Comparison of ENCODE assay signal across 29 cellular contexts in the genomic region with DNA sequence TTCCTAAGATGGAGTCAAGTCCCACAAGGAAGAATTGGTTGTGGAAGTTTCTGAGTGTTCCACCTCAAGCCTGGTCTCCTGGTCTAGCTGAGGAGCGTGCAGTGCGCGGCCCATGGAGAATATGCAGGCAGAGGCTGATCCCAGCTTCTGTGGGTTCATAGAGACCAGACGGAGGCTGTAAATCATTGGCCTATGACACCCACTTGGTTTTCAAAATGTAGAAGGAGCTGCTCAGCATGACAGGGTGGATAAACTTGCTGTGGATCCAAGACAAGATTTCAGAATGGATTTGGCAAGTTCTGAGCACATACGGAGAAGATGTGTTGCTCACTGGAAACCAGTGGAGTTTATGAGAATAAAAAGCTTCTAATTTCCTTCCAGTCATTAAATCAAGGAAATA. TPM values are rescaled to one million over a fixed set of nuclear protein-coding genes. Genes with fewer than 3 reads are reported as not detected.
DNase-seq lines count a peak whose midpoint lies in the region; ATAC-seq and TF ChIP-seq lines count a peak whose summit lies in the region.
"Had no signal": no experiment of that assay in that cellular context is flagged by ENCODE, and none has a peak within 500 bp of the region (broad histone marks: within the 10 kb centered on the region; RNA-seq: fewer than 3 reads in every experiment).

No MANE protein-coding gene starts in this region.

- H3K18ac ChIP-seq in mesendoderm (ENCODE audit: low read length) = no peak overlapping the region

- no peaks in the 10 kb centered on the region for H3K9me2 ChIP-seq in GM23248 (ENCODE audit: insufficient read depth)

- no peak overlapping the region for H4K8ac ChIP-seq in mesendoderm (ENCODE audit: low read depth, low read length)

- H3K79me2 ChIP-seq in GM23248 (ENCODE audit: insufficient read depth) (no peaks in the 10 kb centered on the region), mesendoderm (ENCODE audit: control insufficient read depth, insufficient read depth, low read length) (no peaks in the 10 kb centered on the region)
- H3K79me2 ChIP-seq: hepatocyte had no signal

- H2AK5ac ChIP-seq in mesendoderm (ENCODE audit: low read length) = no peak overlapping the region

- in situ Hi-C loops in GM23248 (cut with MboI) = no loop called here
- in situ Hi-C loops in KBM-7 (cut with MboI; ENCODE audit: low pct_unique_long_range_greater_than_20kb, low sequenced_read_pairs) = no loop called here

- no peak for TF ChIP-seq EP300 in esophagus muscularis mucosa (IDR thresholded peaks at IDR 0.05)

- H3K36me3 ChIP-seq in GM23248 (ENCODE audit: low read depth) (no peaks in the 10 kb centered on the region), esophagus muscularis mucosa (no peaks in the 10 kb centered on the region), mesendoderm (ENCODE audit: control insufficient read depth, insufficient read depth, low read length) (no peaks in the 10 kb centered on the region)
- H3K36me3 ChIP-seq: brain microvascular endothelial cell, SJCRH30, tibial artery had no signal

- DNase-seq in AG08395 (ENCODE audit: low spot score) = peak; percentile 32
- DNase-seq in GM23248 = peak; percentile 25
- peak; percentile 50 for DNase-seq in esophagus muscularis mucosa (ENCODE audit: extremely low spot score)
- DNase-seq in mesendoderm = no peak
- DNase-seq in KBM-7 = no peak
- DNase-seq: activated B cell treated with CpG ODN at 0.5 μM for 24 hours; activated naive CD4-positive, alpha-beta T cell treated with anti-CD3 and anti-CD28 coated beads, Interleukin-2, amount 10 ng/mL, durations not matched to agents 7 days and 5 days; amniotic stem cell; brain microvascular endothelial cell; CD4-positive, alpha-beta T cell; effector CD4-positive, alpha-beta T cell; foreskin melanocyte; natural killer cell; NCI-H1048; NCI-H187; NCI-H2227 treated with DMSO at 0.1 percent for 48 hours; NCI-H69; SJCRH30; stimulated activated naive CD8-positive, alpha-beta T cell treated with anti-CD3 and anti-CD28 coated beads, Interleukin-15, amount 100 ng/mL, for 72 hours; tibial artery had no signal

- H4K20me1 ChIP-seq in GM23248 (ENCODE audit: insufficient read depth) = no peaks in the 10 kb centered on the region

- H3K27me3 ChIP-seq in GM23248 (replicated peaks; ENCODE audit: insufficient read depth) (peaks cover 12% of the 10 kb centered on the region), esophagus muscularis mucosa (peaks cover 0 to 53% (median 7%) of the 10 kb centered on the region in 4 donors), mesendoderm (ENCODE audit: insufficient read depth, low read length, poor library complexity) (no peaks in the 10 kb centered on the region)
- H3K27me3 ChIP-seq: brain microvascular endothelial cell, hepatocyte, SJCRH30 had no signal

- no peak overlapping the region for H3K4me2 ChIP-seq in GM23248 (ENCODE audit: unreplicated experiment)
- H3K4me2 ChIP-seq in mesendoderm (ENCODE audit: low read length) = no peak overlapping the region
- H3K4me2 ChIP-seq: hepatocyte had no signal

- H3K4me3 ChIP-seq in GM23248 (no peak overlapping the region), esophagus muscularis mucosa (no peak overlapping the region), mesendoderm (ENCODE audit: low read length) (no peak overlapping the region)
- H3K4me3 ChIP-seq: hepatocyte, SJCRH30, skin epidermis, tibial artery had no signal

- H3K9me3 ChIP-seq in GM23248 (ENCODE audit: low read depth) = no peaks in the 10 kb centered on the region
- no peaks in the 10 kb centered on the region for H3K9me3 ChIP-seq in esophagus muscularis mucosa
- H3K9me3 ChIP-seq: SJCRH30, tibial artery had no signal

- no peak overlapping the region for H2BK5ac ChIP-seq in mesendoderm (ENCODE audit: low read length)

- H3K4ac ChIP-seq in mesendoderm (ENCODE audit: low read depth, low read length) = no peak overlapping the region

- H3K27ac ChIP-seq in GM23248 (no peak overlapping the region), esophagus muscularis mucosa (replicated peaks in 1 of 4) (no peak overlapping the region), mesendoderm (ENCODE audit: low read depth, low read length) (no peak overlapping the region)
- H3K27ac ChIP-seq: brain microvascular endothelial cell, hepatocyte, SJCRH30, skin epidermis, tibial artery had no signal

- no peak for TF ChIP-seq POLR2A in esophagus muscularis mucosa (IDR thresholded peaks at IDR 0.05; ENCODE audit: low read depth)

- H2BK120ac ChIP-seq in mesendoderm (ENCODE audit: low read depth, low read length) = no peak overlapping the region

- 0 out of 2 replicates have a peak, but pooled peaks cover 7% of the 10 kb centered on the region for H3F3A ChIP-seq in GM23248 (ENCODE audit: insufficient read depth)

- ATAC-seq in HG02870 (IDR thresholded peaks at IDR 0.05; ENCODE audit: unreplicated experiment) (no peak), HG03565 (IDR thresholded peaks at IDR 0.05; ENCODE audit: unreplicated experiment) (no peak)
- ATAC-seq: natural killer cell; stimulated activated naive CD8-positive, alpha-beta T cell treated with anti-CD3 and anti-CD28 coated beads, Interleukin-15, amount 100 ng/mL, for 72 hours had no signal

- TF ChIP-seq CTCF in esophagus muscularis mucosa (IDR thresholded peaks at IDR 0.05) = no peak

- no peak overlapping the region for H3K9ac ChIP-seq in GM23248
- no peak overlapping the region for H3K9ac ChIP-seq in mesendoderm (ENCODE audit: low read length)

- peak overlapping the region; percentile 31 for H3K56ac ChIP-seq in mesendoderm (ENCODE audit: low read length)

- WGBS in GM23248 (ENCODE audit: low coverage in 1 of 2, low lambda C conversion rate in 2 of 2, missing lambda C conversion rate in 2 of 2), 2 experiments = 29 to 43% methylated on average over 5 of the region's 5 CpGs
- WGBS in esophagus muscularis mucosa = 60% methylated on average over 5 of the region's 5 CpGs
- no CpG with 5 or more reads among the region's 5 CpGs for WGBS in mesendoderm (ENCODE audit: extremely low coverage, insufficient coverage, low lambda C conversion rate)

- no peak overlapping the region for H2AFZ ChIP-seq in GM23248
- H2AFZ ChIP-seq: hepatocyte had no signal

- no peak overlapping the region for H4K5ac ChIP-seq in mesendoderm (ENCODE audit: low read length)

- H3K4me1 ChIP-seq in GM23248 (ENCODE audit: insufficient read depth) (no peaks in the 10 kb centered on the region), esophagus muscularis mucosa (peaks cover 0 to 4% (median 0%) of the 10 kb centered on the region in 4 donors), mesendoderm (ENCODE audit: control insufficient read depth, low read depth, low read length) (no peaks in the 10 kb centered on the region)
- H3K4me1 ChIP-seq: SJCRH30, tibial artery had no signal

- intact Hi-C loops in esophagus muscularis mucosa (cut with DNase I) = no loop called here

- H3K79me1 ChIP-seq in mesendoderm (ENCODE audit: low read length) = no peaks in the 10 kb centered on the region

- H3K23ac ChIP-seq in mesendoderm (ENCODE audit: low read length) = no peak overlapping the region

- no peak overlapping the region for H2BK15ac ChIP-seq in mesendoderm (replicated peaks; ENCODE audit: low read depth)

RNA-seq across cellular contexts. Expression of gene KIF25, which starts 0.7 kb away (rescaled TPM):
- total RNA-seq in GM23248 (2014; rRNA removed; shearing (Covaris generic)) = not detected in 2 replicates
- not detected in 2 replicates for polyA plus RNA-seq in GM23248 (2016; fragmentation: Nextera tagmentation; extraction: Ambion mirVana)
- under 1 TPM in 1 of 4 donors, not detected in 3; 0.17 TPM for total RNA-seq in esophagus muscularis mucosa
- 0.24 TPM for polyA plus RNA-seq in mesendoderm (2013, experiment 1 of 2)
- polyA plus RNA-seq in mesendoderm (2013, experiment 2 of 2) = 0.31 TPM
- total RNA-seq: activated B cell treated with CpG ODN at 0.5 μM for 24 hours; activated T-helper 1 cell treated with anti-CD3 and anti-CD28 coated beads, Interleukin-12 subunit alpha, Interleukin-12 subunit beta, Interleukin-2, Interleukin-4 antibody, amounts not matched to agents 30 ng/mL and 10 ng/mL and 1 ng/mL, durations not matched to agents 14 hours and 24 hours and 36 hours; CD4-positive, alpha-beta T cell; chondrocyte; epithelial cell of proximal tubule; natural killer cell; osteoblast had no signal
- polyA plus RNA-seq: AG04450, hepatocyte had no signal

Comparison
In these comparisons a context has a peak if more than half of its experiments do, and no peak if none do; other contexts are left out.
1. DNase-seq: peak in AG08395 (single experiment), GM23248 (single experiment) and esophagus muscularis mucosa (single experiment); none in mesendoderm (single experiment) and KBM-7 (single experiment).